In genomic region chr3:36540898-36541518, GRCh38 we compare ENCODE assay signal across 8 cellular contexts.
DNase-seq lines count a peak whose midpoint lies in the region; ATAC-seq and TF ChIP-seq lines count a peak whose summit lies in the region.

No MANE protein-coding gene starts in this region.

- H3K27me3 ChIP-seq in foreskin keratinocyte, result peaks cover 6% of the 10 kb centered on the region

- ATAC-seq in foreskin keratinocyte, result peak; percentile 54
- no peak for ATAC-seq in GM18517 (IDR thresholded peaks at IDR 0.05; ENCODE audit: unreplicated experiment)
- no peak for ATAC-seq in HG03520 (IDR thresholded peaks at IDR 0.05; ENCODE audit: unreplicated experiment)

- H3K27ac ChIP-seq in foreskin keratinocyte, result no peak overlapping the region

- in situ Hi-C loops in GM13976 (cut with MboI; ENCODE audit: low sequenced_read_pairs, unreplicated experiment), result no loop called here

- DNase-seq in A172 (ENCODE audit: low spot score), result peak; percentile 46
- DNase-seq in GM13976 (ENCODE audit: low spot score), result no peak
- DNase-seq in RPMI8226, result peak; percentile 6
- peak in 1 of 2 donors; percentile 15 for DNase-seq in foreskin keratinocyte
- DNase-seq in hippocampal formation (lab: John Stamatoyannopoulos, UW), result no peak
- no peak for DNase-seq in DMS79 treated with DMSO at 0.1 percent for 48 hours (lab: John Stamatoyannopoulos, UW)

- no peaks in the 10 kb centered on the region for H3K4me1 ChIP-seq in foreskin keratinocyte

- TF ChIP-seq CTCF in GM13976 (IDR thresholded peaks at IDR 0.05; ENCODE audit: borderline replicate concordance, control extremely low read depth, extremely low read depth, insufficient read depth, missing control alignments), result peak; percentile 36
- peak; percentile 80 for TF ChIP-seq CTCF in foreskin keratinocyte (conservative IDR thresholded peaks at IDR 0.05)

Comparison
In these comparisons a context has a peak if more than half of its experiments do, and no peak if none do; other contexts are left out.
1. DNase-seq: peak in A172 (single experiment) and RPMI8226 (single experiment); none in GM13976 (single experiment), hippocampal formation (0 of 2) and DMS79 treated with DMSO at 0.1 percent for 48 hours (single experiment).